Comparison of ENCODE assay signal across 3 cellular contexts in the genomic region with DNA sequence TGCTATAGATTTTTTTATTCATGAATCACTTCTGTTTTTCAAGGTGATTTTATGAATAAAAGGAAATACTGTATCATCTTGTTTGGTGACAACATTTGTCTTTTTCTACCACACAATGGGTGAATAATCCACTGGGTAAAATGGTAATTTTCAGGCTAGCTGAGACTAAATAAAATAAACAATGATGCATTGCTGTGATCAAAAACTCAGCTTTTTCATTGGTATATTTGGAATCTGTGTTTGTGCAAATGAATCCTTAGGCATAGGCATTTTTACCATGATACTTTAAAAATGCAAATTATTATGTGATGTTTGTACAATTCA.
TF ChIP-seq lines count a peak whose summit lies in the region.

No MANE protein-coding gene starts in this region.

TF ChIP-seq in SK-N-SH, 30 proteins besides CTCF, POLR2A, EP300 and RAD21:
- TF ChIP-seq RXRA (IDR thresholded peaks at IDR 0.05; ENCODE audit: borderline replicate concordance, low read depth) (0 out of 2 replicates have a peak, but pooled peaks have one; percentile 4), ELF1 (IDR thresholded peaks at IDR 0.05) (no peak)

TF ChIP-seq in SK-N-SH treated with all-trans-retinoic acid at 6 μM for 48 hours, 23 proteins besides CTCF, POLR2A, EP300 and RAD21:
- no peak for TF ChIP-seq ISL1 (CRISPR knock-in tag; IDR thresholded peaks at IDR 0.05)
- no peak for TF ChIP-seq ZNF8 (CRISPR knock-in tag; IDR thresholded peaks at IDR 0.05)
- TF ChIP-seq TCF4 (CRISPR knock-in tag; IDR thresholded peaks at IDR 0.05; ENCODE audit: borderline replicate concordance), result no peak
- no peak for TF ChIP-seq ARNTL (CRISPR knock-in tag; IDR thresholded peaks at IDR 0.05; ENCODE audit: borderline replicate concordance, low read depth)
- no peak for TF ChIP-seq ZFP30 (CRISPR knock-in tag; IDR thresholded peaks at IDR 0.05)
- TF ChIP-seq GLIS3 (CRISPR knock-in tag; IDR thresholded peaks at IDR 0.05), result no peak
- TF ChIP-seq TOX (CRISPR knock-in tag; IDR thresholded peaks at IDR 0.05; ENCODE audit: borderline replicate concordance), result no peak
- no peak for TF ChIP-seq ZNF565 (CRISPR knock-in tag; conservative IDR thresholded peaks at IDR 0.05; ENCODE audit: low read depth)
- no peak for TF ChIP-seq ZFP3 (CRISPR knock-in tag; IDR thresholded peaks at IDR 0.05)
- no peak for TF ChIP-seq OSR1 (CRISPR knock-in tag; IDR thresholded peaks at IDR 0.05)
- TF ChIP-seq, protein P1, sequence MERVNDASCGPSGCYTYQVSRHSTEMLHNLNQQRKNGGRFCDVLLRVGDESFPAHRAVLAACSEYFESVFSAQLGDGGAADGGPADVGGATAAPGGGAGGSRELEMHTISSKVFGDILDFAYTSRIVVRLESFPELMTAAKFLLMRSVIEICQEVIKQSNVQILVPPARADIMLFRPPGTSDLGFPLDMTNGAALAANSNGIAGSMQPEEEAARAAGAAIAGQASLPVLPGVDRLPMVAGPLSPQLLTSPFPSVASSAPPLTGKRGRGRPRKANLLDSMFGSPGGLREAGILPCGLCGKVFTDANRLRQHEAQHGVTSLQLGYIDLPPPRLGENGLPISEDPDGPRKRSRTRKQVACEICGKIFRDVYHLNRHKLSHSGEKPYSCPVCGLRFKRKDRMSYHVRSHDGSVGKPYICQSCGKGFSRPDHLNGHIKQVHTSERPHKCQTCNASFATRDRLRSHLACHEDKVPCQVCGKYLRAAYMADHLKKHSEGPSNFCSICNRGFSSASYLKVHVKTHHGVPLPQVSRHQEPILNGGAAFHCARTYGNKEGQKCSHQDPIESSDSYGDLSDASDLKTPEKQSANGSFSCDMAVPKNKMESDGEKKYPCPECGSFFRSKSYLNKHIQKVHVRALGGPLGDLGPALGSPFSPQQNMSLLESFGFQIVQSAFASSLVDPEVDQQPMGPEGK (CRISPR knock-in tag; IDR thresholded peaks at IDR 0.05; ENCODE audit: borderline replicate concordance), result no peak
- TF ChIP-seq, protein P2, sequence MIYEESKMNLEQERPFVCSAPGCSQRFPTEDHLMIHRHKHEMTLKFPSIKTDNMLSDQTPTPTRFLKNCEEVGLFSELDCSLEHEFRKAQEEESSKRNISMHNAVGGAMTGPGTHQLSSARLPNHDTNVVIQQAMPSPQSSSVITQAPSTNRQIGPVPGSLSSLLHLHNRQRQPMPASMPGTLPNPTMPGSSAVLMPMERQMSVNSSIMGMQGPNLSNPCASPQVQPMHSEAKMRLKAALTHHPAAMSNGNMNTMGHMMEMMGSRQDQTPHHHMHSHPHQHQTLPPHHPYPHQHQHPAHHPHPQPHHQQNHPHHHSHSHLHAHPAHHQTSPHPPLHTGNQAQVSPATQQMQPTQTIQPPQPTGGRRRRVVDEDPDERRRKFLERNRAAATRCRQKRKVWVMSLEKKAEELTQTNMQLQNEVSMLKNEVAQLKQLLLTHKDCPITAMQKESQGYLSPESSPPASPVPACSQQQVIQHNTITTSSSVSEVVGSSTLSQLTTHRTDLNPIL (CRISPR knock-in tag; IDR thresholded peaks at IDR 0.05; ENCODE audit: low read depth), result no peak
- no peak for TF ChIP-seq ZC3H10 (CRISPR knock-in tag; IDR thresholded peaks at IDR 0.05)
- TF ChIP-seq ZNF70 (CRISPR knock-in tag; IDR thresholded peaks at IDR 0.05), result no peak
- TF ChIP-seq RARB (CRISPR knock-in tag; IDR thresholded peaks at IDR 0.05), result no peak
- TF ChIP-seq CSRNP3 (CRISPR knock-in tag; IDR thresholded peaks at IDR 0.05), result no peak

TF ChIP-seq in HepG2, 621 proteins besides CTCF, POLR2A, EP300 and RAD21:
- TF ChIP-seq ZBTB8A (CRISPR knock-in tag; IDR thresholded peaks at IDR 0.05; ENCODE audit: borderline replicate concordance, low read depth), result no peak
- no peak for TF ChIP-seq PAXIP1 (CRISPR knock-in tag; conservative IDR thresholded peaks at IDR 0.05)
- TF ChIP-seq, protein P3, sequence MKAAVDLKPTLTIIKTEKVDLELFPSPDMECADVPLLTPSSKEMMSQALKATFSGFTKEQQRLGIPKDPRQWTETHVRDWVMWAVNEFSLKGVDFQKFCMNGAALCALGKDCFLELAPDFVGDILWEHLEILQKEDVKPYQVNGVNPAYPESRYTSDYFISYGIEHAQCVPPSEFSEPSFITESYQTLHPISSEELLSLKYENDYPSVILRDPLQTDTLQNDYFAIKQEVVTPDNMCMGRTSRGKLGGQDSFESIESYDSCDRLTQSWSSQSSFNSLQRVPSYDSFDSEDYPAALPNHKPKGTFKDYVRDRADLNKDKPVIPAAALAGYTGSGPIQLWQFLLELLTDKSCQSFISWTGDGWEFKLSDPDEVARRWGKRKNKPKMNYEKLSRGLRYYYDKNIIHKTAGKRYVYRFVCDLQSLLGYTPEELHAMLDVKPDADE (CRISPR knock-in tag; IDR thresholded peaks at IDR 0.05), result no peak
- TF ChIP-seq ZNF24 (IDR thresholded peaks at IDR 0.05), result 0 out of 2 replicates have a peak, but pooled peaks have one; percentile 4
- 0 out of 2 replicates have a peak, but pooled peaks have one; percentile 12 for TF ChIP-seq NFIC (IDR thresholded peaks at IDR 0.05; ENCODE audit: low read length)
- TF ChIP-seq DNMT3B (CRISPR knock-in tag; conservative IDR thresholded peaks at IDR 0.05), result no peak
- no peak for TF ChIP-seq ARHGAP35 (CRISPR knock-in tag; IDR thresholded peaks at IDR 0.05; ENCODE audit: borderline replicate concordance)
- peak; percentile 53 for TF ChIP-seq EHMT2 (IDR thresholded peaks at IDR 0.05; ENCODE audit: borderline replicate concordance, low read depth, low read length)
- no peak for TF ChIP-seq ZNF577 (CRISPR knock-in tag; IDR thresholded peaks at IDR 0.05; ENCODE audit: borderline replicate concordance, low read depth)
- TF ChIP-seq ZSCAN29 (CRISPR knock-in tag; conservative IDR thresholded peaks at IDR 0.05), result 0 out of 2 replicates have a peak, but pooled peaks have one; percentile 12
